In genomic region chr12:64946132-64946829, GRCh38 we compare ENCODE assay signal across 12 cellular contexts.
DNase-seq lines count a peak whose midpoint lies in the region; ATAC-seq, FAIRE-seq and TF ChIP-seq lines count a peak whose summit lies in the region.
"Had no signal": no experiment of that assay in that cellular context is flagged by ENCODE, and none has a peak within 500 bp of the region (broad histone marks: within the 10 kb centered on the region; RNA-seq: fewer than 3 reads in every experiment).

No MANE protein-coding gene starts in this region.

- DNase-seq in Right ventricle myocardium inferior (ENCODE audit: missing footprints) (peak; percentile 70), right atrium auricular region (ENCODE audit: low spot score) (no peak), cerebellum (ENCODE audit: low spot score) (peak; percentile 60), lower lobe of right lung (no peak), aorta (peak in 1 of 2 donors; percentile 53), GM12892 (ENCODE audit: insufficient read length) (no peak)
- no peak for DNase-seq in stimulated activated naive CD8-positive, alpha-beta T cell treated with anti-CD3 and anti-CD28 coated beads, Interleukin-15, amount 100 ng/mL, for 72 hours
- DNase-seq: activated CD4-positive, alpha-beta memory T cell treated with anti-CD3 and anti-CD28 coated beads, Interleukin-2, amount 10 ng/mL, durations not matched to agents 7 days and 5 days had no signal

- no peaks in the 10 kb centered on the region for H3K4me1 Mint-ChIP-seq in stimulated activated naive CD8-positive, alpha-beta T cell treated with anti-CD3 and anti-CD28 coated beads, Interleukin-15, amount 100 ng/mL, for 72 hours
- H3K4me1 Mint-ChIP-seq: activated CD4-positive, alpha-beta memory T cell treated with anti-CD3 and anti-CD28 coated beads, Interleukin-2, amount 10 ng/mL, durations not matched to agents 7 days and 5 days; memory B cell had no signal

- H3K36me3 ChIP-seq in right atrium auricular region (no peaks in the 10 kb centered on the region), lower lobe of right lung (no peaks in the 10 kb centered on the region), aorta (ENCODE audit: control insufficient read depth in 1 of 2, insufficient read depth in 2 of 2, low read length in 1 of 2) (no peaks in the 10 kb centered on the region)

- H3K4me1 ChIP-seq in right atrium auricular region = peaks cover 0 to 15% of the 10 kb centered on the region in 2 donors
- H3K4me1 ChIP-seq in lower lobe of right lung = peaks cover 15% of the 10 kb centered on the region
- peaks cover 0 to 2% of the 10 kb centered on the region in 2 donors for H3K4me1 ChIP-seq in aorta (ENCODE audit: control insufficient read depth in 1 of 2, insufficient read depth in 2 of 2, low read length in 2 of 2)
- H3K4me1 ChIP-seq: A549 had no signal

- no peak overlapping the region for H3K4me3 Mint-ChIP-seq in stimulated activated naive CD8-positive, alpha-beta T cell treated with anti-CD3 and anti-CD28 coated beads, Interleukin-15, amount 100 ng/mL, for 72 hours
- H3K4me3 Mint-ChIP-seq: activated CD4-positive, alpha-beta memory T cell treated with anti-CD3 and anti-CD28 coated beads, Interleukin-2, amount 10 ng/mL, durations not matched to agents 7 days and 5 days; dendritic cell treated with granulocyte-macrophage colony-stimulating factor and Interleukin-4, amounts not matched to agents 40 ng/mL and 50 ng/mL, for 4 days; memory B cell had no signal

- H3K9me3 Mint-ChIP-seq in stimulated activated naive CD8-positive, alpha-beta T cell treated with anti-CD3 and anti-CD28 coated beads, Interleukin-15, amount 100 ng/mL, for 72 hours = no peaks in the 10 kb centered on the region
- H3K9me3 Mint-ChIP-seq: activated CD4-positive, alpha-beta memory T cell treated with anti-CD3 and anti-CD28 coated beads, Interleukin-2, amount 10 ng/mL, durations not matched to agents 7 days and 5 days; dendritic cell treated with granulocyte-macrophage colony-stimulating factor and Interleukin-4, amounts not matched to agents 40 ng/mL and 50 ng/mL, for 4 days; memory B cell had no signal

- ATAC-seq in Right ventricle myocardium inferior (peak; percentile 93), lower lobe of right lung (peak; percentile 54 to 62), aorta (ENCODE audit: low FRiP score) (peak; percentile 71), HG02763 (IDR thresholded peaks at IDR 0.05; ENCODE audit: unreplicated experiment) (no peak)
- ATAC-seq in stimulated activated naive CD8-positive, alpha-beta T cell treated with anti-CD3 and anti-CD28 coated beads, Interleukin-15, amount 100 ng/mL, for 72 hours = no peak
- ATAC-seq: A549 had no signal

- peaks cover 42% of the 10 kb centered on the region for H3K27me3 Mint-ChIP-seq in stimulated activated naive CD8-positive, alpha-beta T cell treated with anti-CD3 and anti-CD28 coated beads, Interleukin-15, amount 100 ng/mL, for 72 hours

- no peak overlapping the region for H3K4me3 ChIP-seq in right atrium auricular region
- no peak overlapping the region for H3K4me3 ChIP-seq in lower lobe of right lung
- no peak overlapping the region for H3K4me3 ChIP-seq in aorta (ENCODE audit: low read length in 2 of 2)
- H3K4me3 ChIP-seq: A549 had no signal

- TF ChIP-seq CTCF in right atrium auricular region (IDR thresholded peaks at IDR 0.05) (no peak), lower lobe of right lung (IDR thresholded peaks at IDR 0.05) (no peak)

- 1 to 5% methylated on average over 5 of the region's 5 CpGs for WGBS in aorta, 2 donors

- H3K27me3 ChIP-seq in right atrium auricular region (no peaks in the 10 kb centered on the region), lower lobe of right lung (ENCODE audit: low read depth) (no peaks in the 10 kb centered on the region), aorta (ENCODE audit: control insufficient read depth in 1 of 2, insufficient read depth in 2 of 2, low read length in 1 of 2) (no peaks in the 10 kb centered on the region)

- no peak for FAIRE-seq in GM12892 (lab: Jason Lieb, UNC)
- FAIRE-seq: A549 had no signal

- intact Hi-C loops in Right ventricle myocardium inferior (cut with DNase I) = no loop called here
- intact Hi-C loops in lower lobe of right lung (cut with DNase I) = no loop called here
- intact Hi-C loops in aorta (cut with DNase I) = loop anchor here in 1 of 2 donors (10.0 kb wide), 1 partner anchor 549 kb away; no protein-coding TSS in a partner anchor

- TF ChIP-seq POLR2A in GM12892 (IDR thresholded peaks at IDR 0.05; ENCODE audit: low read depth, low read length) = no peak

- H3K9me3 ChIP-seq in right atrium auricular region (no peaks in the 10 kb centered on the region), lower lobe of right lung (no peaks in the 10 kb centered on the region), aorta (ENCODE audit: control insufficient read depth, low read length) (no peaks in the 10 kb centered on the region)
- H3K9me3 ChIP-seq: A549 had no signal

- H3K27ac Mint-ChIP-seq in stimulated activated naive CD8-positive, alpha-beta T cell treated with anti-CD3 and anti-CD28 coated beads, Interleukin-15, amount 100 ng/mL, for 72 hours = no peak overlapping the region
- H3K27ac Mint-ChIP-seq: activated CD4-positive, alpha-beta memory T cell treated with anti-CD3 and anti-CD28 coated beads, Interleukin-2, amount 10 ng/mL, durations not matched to agents 7 days and 5 days; dendritic cell treated with granulocyte-macrophage colony-stimulating factor and Interleukin-4, amounts not matched to agents 40 ng/mL and 50 ng/mL, for 4 days; memory B cell had no signal

- H3K27ac ChIP-seq in right atrium auricular region (no peak overlapping the region), lower lobe of right lung (no peak overlapping the region), aorta (ENCODE audit: low read depth in 1 of 2, low read length in 2 of 2) (no peak overlapping the region)
- H3K27ac ChIP-seq: A549 had no signal

Comparison
In these comparisons a context has a peak if more than half of its experiments do, and no peak if none do; other contexts are left out.
1. DNase-seq: peak in Right ventricle myocardium inferior (single experiment) and cerebellum (single experiment); none in right atrium auricular region (single experiment), lower lobe of right lung (single experiment), stimulated activated naive CD8-positive, alpha-beta T cell treated with anti-CD3 and anti-CD28 coated beads, Interleukin-15, amount 100 ng/mL, for 72 hours (0 of 2) and GM12892 (single experiment).
2. ATAC-seq: peak in Right ventricle myocardium inferior (single experiment), lower lobe of right lung (2 of 2) and aorta (single experiment); none in stimulated activated naive CD8-positive, alpha-beta T cell treated with anti-CD3 and anti-CD28 coated beads, Interleukin-15, amount 100 ng/mL, for 72 hours (single experiment) and HG02763 (single experiment).